Comparison of ENCODE assay signal across 8 cellular contexts in genomic region chr15:82985688-82986441, GRCh38. TPM values are rescaled to one million over a fixed set of nuclear protein-coding genes. Genes with fewer than 3 reads are reported as not detected.
DNase-seq lines count a peak whose midpoint lies in the region; TF ChIP-seq lines count a peak whose summit lies in the region.

TSS of gene RAMAC (plus strand) at chr15:82986210. CDS start at chr15:82989019, 2,809 bp downstream.

- WGBS in mesenchymal stem cell = 4% methylated on average over 31 of the region's 45 CpGs

- TF ChIP-seq CTCF in GM20000 (IDR thresholded peaks at IDR 0.05; ENCODE audit: extremely low read depth, missing control alignments) = no peak

- H3K23ac ChIP-seq in mesenchymal stem cell (ENCODE audit: low read length in 2 of 2) = no peak within 1 kb of the TSS

- H2AK5ac ChIP-seq in mesenchymal stem cell (ENCODE audit: low read length, severe bottlenecking) = peak within 1 kb of the TSS; percentile 19

- peak within 1 kb of the TSS; percentile 94 for H3K4me3 ChIP-seq in endocrine pancreas (ENCODE audit: control insufficient read depth, insufficient read depth, low read length)
- peak within 1 kb of the TSS; percentile 63 to 98 for H3K4me3 ChIP-seq in mesenchymal stem cell (ENCODE audit: insufficient read depth in 1 of 2, low read depth in 1 of 2, low read length in 2 of 2)

- H2BK15ac ChIP-seq in mesenchymal stem cell (ENCODE audit: low read depth, poor library complexity, severe bottlenecking) = no peak within 1 kb of the TSS

- peak; percentile 94 for DNase-seq in COLO668 (lab: John Stamatoyannopoulos, UW; ENCODE audit: unreplicated experiment)
- DNase-seq in GM20000 (ENCODE audit: low spot score) = peak; percentile 90
- peak; percentile 98 for DNase-seq in HT-29 (ENCODE audit: low spot score)
- peak; percentile 94 to 96 for DNase-seq in NOMO-1 (lab: John Stamatoyannopoulos, UW; ENCODE audit: unreplicated experiment in 2 of 2)
- DNase-seq in activated CD8-positive, alpha-beta memory T cell treated with anti-CD3 and anti-CD28 coated beads for 4 hours (ENCODE audit: low read depth in 2 of 2) = peak; percentile 80 to 89
- peak; percentile 96 for DNase-seq in mesenchymal stem cell
- DNase-seq in stimulated activated CD8-positive, alpha-beta memory T cell treated with anti-CD3 and anti-CD28 coated beads, Interleukin-12 subunit alpha, Interleukin-12 subunit beta, amount 100 ng/mL, for 4 hours (ENCODE audit: low read depth) = peak; percentile 79

- H3K36me3 ChIP-seq in endocrine pancreas (ENCODE audit: control insufficient read depth, insufficient read depth, low read length) (no peaks in the 10 kb centered on the region), mesenchymal stem cell (ENCODE audit: control insufficient read depth in 1 of 2, insufficient read depth in 2 of 2, low read depth in 1 of 2, low read length in 2 of 2) (peaks cover 9 to 23% of the 10 kb centered on the region in 2 experiments)

- H4K8ac ChIP-seq in mesenchymal stem cell (ENCODE audit: low read length) = peak within 1 kb of the TSS; percentile 92

- H2BK12ac ChIP-seq in mesenchymal stem cell (ENCODE audit: low read length in 2 of 2) = no peak within 1 kb of the TSS

- H2BK120ac ChIP-seq in mesenchymal stem cell (ENCODE audit: low read depth, low read length) = no peak within 1 kb of the TSS

- peak within 1 kb of the TSS; percentile 50 for H3K27ac ChIP-seq in mesenchymal stem cell (ENCODE audit: low read length, poor library complexity, severe bottlenecking)

- peaks cover 13% of the 10 kb centered on the region for H3K79me1 ChIP-seq in mesenchymal stem cell (replicated peaks; ENCODE audit: low read length, poor library complexity, severe bottlenecking)

- peak within 1 kb of the TSS; percentile 53 to 96 for H3K18ac ChIP-seq in mesenchymal stem cell (ENCODE audit: low read depth in 1 of 2, low read length in 2 of 2)

- peak within 1 kb of the TSS; percentile 93 for H2AFZ ChIP-seq in mesenchymal stem cell (ENCODE audit: low read depth, low read length)

- peak within 1 kb of the TSS; percentile 77 for H3K4me2 ChIP-seq in mesenchymal stem cell (ENCODE audit: low read length, poor library complexity, severe bottlenecking)

- H3K4me1 ChIP-seq in endocrine pancreas (ENCODE audit: control insufficient read depth, insufficient read depth, low read length) (no peaks in the 10 kb centered on the region), mesenchymal stem cell (ENCODE audit: control insufficient read depth, insufficient read depth, low read depth, low read length) (peaks cover 9% of the 10 kb centered on the region)

- H3K14ac ChIP-seq in mesenchymal stem cell (ENCODE audit: low read length in 2 of 2) = peak within 1 kb of the TSS in 1 of 2 experiments; percentile 98

- H3K9me3 ChIP-seq in endocrine pancreas (ENCODE audit: control insufficient read depth, low read length) (no peaks in the 10 kb centered on the region), mesenchymal stem cell (ENCODE audit: control insufficient read depth, low read length) (no peaks in the 10 kb centered on the region)

- peak within 1 kb of the TSS; percentile 82 to 85 for H3K4ac ChIP-seq in mesenchymal stem cell (ENCODE audit: low read depth in 1 of 2, low read length in 2 of 2)

- H2BK5ac ChIP-seq in mesenchymal stem cell (ENCODE audit: low read depth, low read length, poor library complexity, severe bottlenecking) = peak within 1 kb of the TSS; percentile 51

- H3K27me3 ChIP-seq in endocrine pancreas (ENCODE audit: control insufficient read depth, insufficient read depth, low read length) (no peaks in the 10 kb centered on the region), mesenchymal stem cell (ENCODE audit: control insufficient read depth in 1 of 2, insufficient read depth in 1 of 2, low read length in 2 of 2) (no peaks in the 10 kb centered on the region)

- H3K9ac ChIP-seq in endocrine pancreas (ENCODE audit: control insufficient read depth, insufficient read depth, low read length) (peak within 1 kb of the TSS; percentile 97), mesenchymal stem cell (ENCODE audit: low read length) (peak within 1 kb of the TSS; percentile 93)

- peak within 1 kb of the TSS; percentile 35 for H4K91ac ChIP-seq in mesenchymal stem cell (ENCODE audit: low read length)

RNA-seq across cellular contexts. Expression of gene RAMAC, which starts in this region (rescaled TPM):
- total RNA-seq in HT-29 (2014; rRNA removed; shearing (Covaris generic)) = 32.9 and 34.8 TPM in 2 replicates
- 39.8 TPM for polyA plus RNA-seq in mesenchymal stem cell (2013, experiment 1 of 2)
- polyA plus RNA-seq in mesenchymal stem cell (2013, experiment 2 of 2) = 41.2 TPM

Comparison
In these comparisons a context has a peak if more than half of its experiments do, and no peak if none do; other contexts are left out.
1. Peak in every context shown above with its lines: DNase-seq, H3K4me3 ChIP-seq and H3K27ac ChIP-seq.